9 cellular contexts compared by ENCODE assay signal in genomic region chr2:206250041-206250897, GRCh38. TPM values are rescaled to one million over a fixed set of nuclear protein-coding genes. Genes with fewer than 3 reads are reported as not detected.
DNase-seq lines count a peak whose midpoint lies in the region; ATAC-seq and TF ChIP-seq lines count a peak whose summit lies in the region.
"Had no signal": no experiment of that assay in that cellular context is flagged by ENCODE, and none has a peak within 500 bp of the region (broad histone marks: within the 10 kb centered on the region; RNA-seq: fewer than 3 reads in every experiment).

No MANE protein-coding gene starts in this region.

- no peak for TF ChIP-seq POLR2A in sigmoid colon (IDR thresholded peaks at IDR 0.05)

- no CpG with 5 or more reads among the region's 45 CpGs for WGBS in H9 (ENCODE audit: extremely low coverage, insufficient read length, low lambda C conversion rate)
- WGBS in sigmoid colon, 2 donors, result 41 to 53% methylated on average over 45 of the region's 45 CpGs

- no peak overlapping the region for H4K91ac ChIP-seq in H9 (ENCODE audit: insufficient read length, low read depth, low read length)

- H3K56ac ChIP-seq in H9 (ENCODE audit: insufficient read length, low read depth, low read length), result no peak overlapping the region

- H3K36me3 ChIP-seq in CD4-positive, alpha-beta memory T cell (ENCODE audit: insufficient read depth, low read length), result no peaks in the 10 kb centered on the region
- no peaks in the 10 kb centered on the region for H3K36me3 ChIP-seq in adipocyte (ENCODE audit: control insufficient read depth, insufficient read depth, low read length, severe bottlenecking)
- H3K36me3 ChIP-seq in sigmoid colon, result no peaks in the 10 kb centered on the region

- no peaks in the 10 kb centered on the region for H3K9me3 ChIP-seq in CD4-positive, alpha-beta memory T cell (ENCODE audit: control insufficient read depth in 1 of 2, low read length in 2 of 2)
- H3K9me3 ChIP-seq in H9 (ENCODE audit: control insufficient read depth, low read depth, low read length) (no peaks in the 10 kb centered on the region), adipocyte (ENCODE audit: control insufficient read depth, low read length) (peaks cover 4% of the 10 kb centered on the region), sigmoid colon (peaks cover 0 to 3% (median 0%) of the 10 kb centered on the region in 4 donors)

- H3K4me2 ChIP-seq in H9 (ENCODE audit: insufficient read depth, insufficient read length, low read length), result no peak overlapping the region

- no peak overlapping the region for H3K23ac ChIP-seq in H9 (ENCODE audit: insufficient read length, low read depth, low read length)

- H3K9me3 Mint-ChIP-seq in CD4-positive, alpha-beta memory T cell, result peaks cover 0 to 15% (median 7%) of the 10 kb centered on the region in 8 donors
- H3K9me3 Mint-ChIP-seq in H9, result peaks cover 0 to 1% of the 10 kb centered on the region in 2 experiments; a peak in 2 of 5 replicates
- peaks cover 4% of the 10 kb centered on the region for H3K9me3 Mint-ChIP-seq in memory B cell
- H3K9me3 Mint-ChIP-seq: type B pancreatic cell had no signal

- H4K5ac ChIP-seq in H9 (ENCODE audit: insufficient read length, low read depth, low read length), result no peak overlapping the region

- no peak overlapping the region for H2BK120ac ChIP-seq in H9 (ENCODE audit: low read depth, low read length, poor library complexity, severe bottlenecking)

- no peak overlapping the region for H3K9ac ChIP-seq in H9 (ENCODE audit: extremely low read depth, insufficient read length, low read length)
- H3K9ac ChIP-seq in adipocyte (ENCODE audit: low read length), result no peak overlapping the region

- no peak overlapping the region for H2BK5ac ChIP-seq in H9 (ENCODE audit: insufficient read length, low read length)

- peaks cover 5 to 10% (median 8%) of the 10 kb centered on the region in 4 donors for H3K4me1 Mint-ChIP-seq in CD4-positive, alpha-beta memory T cell
- peaks cover 3 to 13% of the 10 kb centered on the region in 2 experiments; a peak in 3 of 4 replicates for H3K4me1 Mint-ChIP-seq in H9
- peaks cover 15% of the 10 kb centered on the region for H3K4me1 Mint-ChIP-seq in memory B cell

- H3K27ac ChIP-seq in CD4-positive, alpha-beta memory T cell (ENCODE audit: low read depth, low read length), result no peak overlapping the region
- H3K27ac ChIP-seq in H9 (ENCODE audit: insufficient read length, low read depth, low read length) (no peak overlapping the region), sigmoid colon (no peak overlapping the region)

- H3K4me3 ChIP-seq in CD4-positive, alpha-beta memory T cell (ENCODE audit: low read length in 2 of 2), result no peak overlapping the region
- H3K4me3 ChIP-seq in adipocyte (ENCODE audit: low read length) (peak overlapping the region; percentile 67), sigmoid colon (no peak overlapping the region)

- TF ChIP-seq CTCF in H9 (conservative IDR thresholded peaks at IDR 0.05) (no peak), sigmoid colon (IDR thresholded peaks at IDR 0.05) (no peak)

- no peak overlapping the region for H3K18ac ChIP-seq in H9 (ENCODE audit: insufficient read length, low read depth, low read length)

- no peaks in the 10 kb centered on the region for H3K23me2 ChIP-seq in H9 (ENCODE audit: insufficient read length, low read depth, low read length, poor library complexity, severe bottlenecking)

- no peak overlapping the region for H2BK15ac ChIP-seq in H9 (ENCODE audit: low read depth, low read length)

- TF ChIP-seq EP300 in sigmoid colon (IDR thresholded peaks at IDR 0.05), result no peak

- no peaks in the 10 kb centered on the region for H3K36me3 Mint-ChIP-seq in CD4-positive, alpha-beta memory T cell
- H3K36me3 Mint-ChIP-seq in H9 (ENCODE audit: insufficient read depth in 1 of 3, low read depth in 3 of 3) (peaks cover 0 to 3% (median 0%) of the 10 kb centered on the region in 3 experiments; a peak in 1 of 7 replicates), memory B cell (peaks cover 1% of the 10 kb centered on the region)
- H3K36me3 Mint-ChIP-seq: type B pancreatic cell had no signal

- ATAC-seq in memory B cell (ENCODE audit: low read depth), result no peak

- H3K4ac ChIP-seq in H9 (ENCODE audit: low read depth, low read length), result no peak overlapping the region

- H3K27me3 ChIP-seq in CD4-positive, alpha-beta memory T cell (ENCODE audit: insufficient read depth, low read length), result peaks cover 11% of the 10 kb centered on the region
- no peaks in the 10 kb centered on the region for H3K27me3 ChIP-seq in H9 (ENCODE audit: insufficient read depth, low read length)
- H3K27me3 ChIP-seq in adipocyte (replicated peaks; ENCODE audit: control insufficient read depth, insufficient read depth, low read length), result peaks cover 41% of the 10 kb centered on the region
- H3K27me3 ChIP-seq in sigmoid colon, result peaks cover 3 to 63% (median 6%) of the 10 kb centered on the region in 3 donors

- H3K27me3 Mint-ChIP-seq in CD4-positive, alpha-beta memory T cell, result peaks cover 32 to 38% of the 10 kb centered on the region in 2 donors
- H3K27me3 Mint-ChIP-seq in H9 (ENCODE audit: low read depth), result no peaks in the 10 kb centered on the region
- peaks cover 21% of the 10 kb centered on the region for H3K27me3 Mint-ChIP-seq in memory B cell
- H3K27me3 Mint-ChIP-seq: type B pancreatic cell had no signal

- peak overlapping the region; percentile 76 to 92 (median 85) for H3K4me3 Mint-ChIP-seq in CD4-positive, alpha-beta memory T cell
- H3K4me3 Mint-ChIP-seq in H9 (no peak overlapping the region), memory B cell (peak overlapping the region; percentile 80)
- H3K4me3 Mint-ChIP-seq: type B pancreatic cell had no signal

- CTCF ChIA-PET in CD4-positive, alpha-beta memory T cell (lab: Charles Lee; ENCODE audit: partially characterized antibody), result no interaction called here

- H3K14ac ChIP-seq in H9 (ENCODE audit: insufficient read depth, low read length), result no peak overlapping the region

- H2AFZ ChIP-seq in H9 (ENCODE audit: low read length), result no peak overlapping the region

- no peak overlapping the region for H2AK5ac ChIP-seq in H9 (ENCODE audit: insufficient read length, low read length)

- peak overlapping the region in 2 of 7 donors; percentile 23 to 57 for H3K27ac Mint-ChIP-seq in CD4-positive, alpha-beta memory T cell
- H3K27ac Mint-ChIP-seq in H9 (no peak overlapping the region), memory B cell (no peak overlapping the region)
- H3K27ac Mint-ChIP-seq: type B pancreatic cell had no signal

- no peak overlapping the region for H4K8ac ChIP-seq in H9 (replicated peaks; ENCODE audit: insufficient read length, low read depth, low read length)

- H3K79me1 ChIP-seq in H9 (ENCODE audit: insufficient read depth, low read depth, low read length, poor library complexity, severe bottlenecking), result no peaks in the 10 kb centered on the region

- H2BK12ac ChIP-seq in H9 (ENCODE audit: insufficient read length, low read depth, low read length), result no peak overlapping the region

- intact Hi-C loops in CD4-positive, alpha-beta memory T cell (cut with micrococcal nuclease), result loop anchor here (5.0 kb wide), 1 partner anchor 307 kb away; no protein-coding TSS in a partner anchor
- intact Hi-C loops in sigmoid colon (cut with DNase I), result no loop called here

- no peak overlapping the region for H3T11ph ChIP-seq in H9 (ENCODE audit: low read length)

- peak in 1 of 5 donors; percentile 11 for DNase-seq in CD4-positive, alpha-beta memory T cell
- DNase-seq in H9 (peak; percentile 71), adipocyte (ENCODE audit: low read depth) (peak; percentile 36), memory B cell (ENCODE audit: low spot score in 2 of 2) (no peak), GDM1 (lab: John Stamatoyannopoulos, UW) (no peak), NCI-H1105 treated with DMSO at 0.1 percent for 48 hours (lab: John Stamatoyannopoulos, UW) (no peak), sigmoid colon (no peak), globus pallidus (ENCODE audit: low spot score) (no peak)

- peaks cover 5% of the 10 kb centered on the region for H3K4me1 ChIP-seq in CD4-positive, alpha-beta memory T cell (ENCODE audit: insufficient read depth, low read length)
- H3K4me1 ChIP-seq in H9 (ENCODE audit: insufficient read depth, low read length) (no peaks in the 10 kb centered on the region), adipocyte (ENCODE audit: control insufficient read depth, insufficient read depth, low read length) (no peaks in the 10 kb centered on the region), sigmoid colon (no peaks in the 10 kb centered on the region)

- H4K20me1 ChIP-seq in H9 (ENCODE audit: control insufficient read depth, insufficient read depth, insufficient read length), result no peaks in the 10 kb centered on the region

- POLR2A ChIA-PET in CD4-positive, alpha-beta memory T cell (lab: Charles Lee; ENCODE audit: partially characterized antibody), result no interaction called here

- no peak overlapping the region for H2BK20ac ChIP-seq in H9 (ENCODE audit: low read depth, low read length, poor library complexity, severe bottlenecking)

- no peaks in the 10 kb centered on the region for H3K79me2 ChIP-seq in H9 (ENCODE audit: insufficient read depth, low read length)

RNA-seq across cellular contexts. Expression of gene ZDBF2, which starts 24.2 kb away (rescaled TPM):
- total RNA-seq in CD4-positive, alpha-beta memory T cell, result 10 to 100 TPM; 18.6 to 21.4 TPM
- polyA plus RNA-seq in CD4-positive, alpha-beta memory T cell, result 1 to 10 TPM; 3.3 to 4.4 TPM
- total RNA-seq in H9 (2021) (29.1 and 31.8 TPM in 2 replicates), sigmoid colon (10 to 100 TPM; 12.7 to 15.0 (median 14.0) TPM)
- polyA plus RNA-seq in sigmoid colon, result 1 to 10 TPM in 2 of 3 donors, under 1 TPM in 1; 0.23 to 1.4 (median 1.2) TPM

Comparison
In these comparisons a context has a peak if more than half of its experiments do, and no peak if none do; other contexts are left out.
1. DNase-seq: peak in H9 (single experiment) and adipocyte (single experiment); none in memory B cell (0 of 2), GDM1 (single experiment), NCI-H1105 treated with DMSO at 0.1 percent for 48 hours (single experiment), sigmoid colon (single experiment) and globus pallidus (single experiment).
2. H3K4me3 Mint-ChIP-seq: peak in CD4-positive, alpha-beta memory T cell (8 of 8) and memory B cell (single experiment); none in H9 (0 of 2).